ENCODE assay signal across 19 cellular contexts in genomic region chr3:118080886-118081285, GRCh38.
"Had no signal": no experiment of that assay in that cellular context is flagged by ENCODE, and none has a peak within 500 bp of the region (broad histone marks: within the 10 kb centered on the region; RNA-seq: fewer than 3 reads in every experiment).

No MANE protein-coding gene starts in this region.

- H3K9me3 Mint-ChIP-seq: activated B cell treated with CpG ODN at 0.5 μM for 24 hours; activated CD4-positive, alpha-beta T cell treated with anti-CD3 and anti-CD28 coated beads, Interleukin-2, amount 10 ng/mL, durations not matched to agents 24 days and 14 days had no signal

- ATAC-seq: gastrocnemius medialis, right cardiac atrium had no signal

- H3K9me3 ChIP-seq: colonic mucosa, gastrocnemius medialis, neutrophil, transverse colon had no signal

- H3K4me1 Mint-ChIP-seq: activated B cell treated with CpG ODN at 0.5 μM for 24 hours; activated CD4-positive, alpha-beta T cell treated with anti-CD3 and anti-CD28 coated beads, Interleukin-2, amount 10 ng/mL, durations not matched to agents 24 days and 14 days had no signal

- H3K4me3 ChIP-seq: colonic mucosa, gastrocnemius medialis, heart right ventricle, spleen, transverse colon had no signal

- DNase-seq: activated B cell treated with CpG ODN at 0.5 μM for 24 hours; activated CD4-positive, alpha-beta T cell treated with anti-CD3 and anti-CD28 coated beads, Interleukin-2, amount 10 ng/mL, durations not matched to agents 24 days and 14 days; activated naive CD4-positive, alpha-beta T cell treated with Interleukin-2 at 50 U/mL for 16 hours; caudate nucleus; colonic mucosa; effector CD8-positive, alpha-beta T cell; gastrocnemius medialis; heart right ventricle; kidney; midbrain; right cardiac atrium; spleen; stimulated activated CD4-positive, alpha-beta T cell treated with anti-CD3 and anti-CD28 coated beads, Interleukin-1b, Interleukin-23, amount 100 ng/mL, for 48 hours; stimulated activated naive CD4-positive, alpha-beta T cell; substantia nigra; transverse colon had no signal

- H3K4me3 Mint-ChIP-seq: activated B cell treated with CpG ODN at 0.5 μM for 24 hours; activated CD4-positive, alpha-beta T cell treated with anti-CD3 and anti-CD28 coated beads, Interleukin-2, amount 10 ng/mL, durations not matched to agents 24 days and 14 days; T-helper 1 cell treated with Interleukin-12 subunit alpha and Interleukin-12 subunit beta and Interleukin-4 antibody, amounts not matched to agents 30 μg/mL and 1 μg/mL, for 36 hours had no signal

- H3K27ac ChIP-seq: colonic mucosa, gastrocnemius medialis, heart right ventricle, neutrophil, spleen, transverse colon had no signal

- H3K4me1 ChIP-seq: colonic mucosa, gastrocnemius medialis, heart right ventricle, spleen, transverse colon had no signal

- H3K36me3 ChIP-seq: colonic mucosa, gastrocnemius medialis, heart right ventricle, neutrophil, spleen, transverse colon had no signal

- H3K27ac Mint-ChIP-seq: activated B cell treated with CpG ODN at 0.5 μM for 24 hours; activated CD4-positive, alpha-beta T cell treated with anti-CD3 and anti-CD28 coated beads, Interleukin-2, amount 10 ng/mL, durations not matched to agents 24 days and 14 days; progenitor cell of endocrine pancreas; T-helper 1 cell treated with Interleukin-12 subunit alpha and Interleukin-12 subunit beta and Interleukin-4 antibody, amounts not matched to agents 30 μg/mL and 1 μg/mL, for 36 hours had no signal

- H3K27me3 ChIP-seq: colonic mucosa, gastrocnemius medialis, heart right ventricle, neutrophil, spleen, transverse colon had no signal

- H3K27me3 Mint-ChIP-seq: activated B cell treated with CpG ODN at 0.5 μM for 24 hours; activated CD4-positive, alpha-beta T cell treated with anti-CD3 and anti-CD28 coated beads, Interleukin-2, amount 10 ng/mL, durations not matched to agents 24 days and 14 days; progenitor cell of endocrine pancreas had no signal
